In genomic region chr12:50101663-50102062, GRCh38 we compare ENCODE assay signal across 9 cellular contexts. TPM values are rescaled to one million over a fixed set of nuclear protein-coding genes. Genes with fewer than 3 reads are reported as not detected.
DNase-seq lines count a peak whose midpoint lies in the region; ATAC-seq and TF ChIP-seq lines count a peak whose summit lies in the region.
"Had no signal": no experiment of that assay in that cellular context is flagged by ENCODE, and none has a peak within 500 bp of the region (broad histone marks: within the 10 kb centered on the region; RNA-seq: fewer than 3 reads in every experiment).

No MANE protein-coding gene starts in this region.

- no peak overlapping the region for H3K27ac Mint-ChIP-seq in MCF 10A (ENCODE audit: low read depth, unreplicated experiment)
- H3K27ac Mint-ChIP-seq in glutamatergic neuron (ENCODE audit: unreplicated experiment): no peak overlapping the region

- CTCF ChIA-PET in MCF 10A (lab: Yijun Ruan, JAX): interaction anchor here (0.6 to 15.2 kb wide), 7 partner anchors 10 to 366 kb away, joined by 3 to 232 read pairs (median 4); partner anchors contain the start of genes COX14 and SMARCD1

- BruUV-seq in MCF 10A (replicated peaks; lab: Mats Ljungman, UMichigan): no TSS peak

- H3K36me3 ChIP-seq in breast epithelium: peaks cover 4% of the 10 kb centered on the region
- H3K36me3 ChIP-seq in tibial nerve: peaks cover 4 to 48% (median 15%) of the 10 kb centered on the region in 3 donors

- H3K9me3 Mint-ChIP-seq in MCF 10A (ENCODE audit: unreplicated experiment) (no peaks in the 10 kb centered on the region), glutamatergic neuron (ENCODE audit: unreplicated experiment) (peaks cover 4% of the 10 kb centered on the region)

- no peak for TF ChIP-seq EP300 in tibial nerve (IDR thresholded peaks at IDR 0.05)

- peak; percentile 39 for DNase-seq in MCF 10A (ENCODE audit: unreplicated experiment)
- no peak for DNase-seq in breast epithelium (ENCODE audit: low spot score in 2 of 2)
- DNase-seq in glutamatergic neuron: no peak
- DNase-seq in tibial nerve (ENCODE audit: low spot score in 2 of 2): no peak
- no peak for DNase-seq in activated CD4-positive, CD25-positive, alpha-beta regulatory T cell (lab: John Stamatoyannopoulos, UW)
- DNase-seq: NCI-H1048 had no signal

- H3K4me1 ChIP-seq in breast epithelium (peaks cover 0 to 11% of the 10 kb centered on the region in 2 donors), tibial nerve (peaks cover 0 to 37% (median 16%) of the 10 kb centered on the region in 4 donors)

- H3K36me3 Mint-ChIP-seq in MCF 10A (ENCODE audit: insufficient read depth, unreplicated experiment): peaks cover 50% of the 10 kb centered on the region
- peaks cover 6% of the 10 kb centered on the region for H3K36me3 Mint-ChIP-seq in glutamatergic neuron (ENCODE audit: unreplicated experiment)

- WGBS in tibial nerve, 2 donors: 76 to 77% methylated on average over 3 of the region's 3 CpGs

- ATAC-seq in SK-N-SH treated with all-trans-retinoic acid at 6 μM for 48 hours (peak; percentile 67), HG03139 (IDR thresholded peaks at IDR 0.05; ENCODE audit: unreplicated experiment) (no peak), HG02973 (IDR thresholded peaks at IDR 0.05; ENCODE audit: unreplicated experiment) (no peak)

- H3K27me3 Mint-ChIP-seq in MCF 10A (ENCODE audit: insufficient read depth, unreplicated experiment) (no peaks in the 10 kb centered on the region), glutamatergic neuron (ENCODE audit: unreplicated experiment) (peaks cover 4% of the 10 kb centered on the region)

- POLR2A ChIA-PET in MCF 10A (lab: Yijun Ruan, JAX): interaction anchor here (2.2 to 5.8 kb wide), 2 partner anchors 10 to 13 kb away, joined by 8 to 44 read pairs; partner anchors contain the start of gene COX14

- H3K9me3 ChIP-seq in breast epithelium (no peaks in the 10 kb centered on the region), tibial nerve (no peaks in the 10 kb centered on the region)

- H3K4me3 Mint-ChIP-seq in MCF 10A (ENCODE audit: unreplicated experiment) (no peak overlapping the region), glutamatergic neuron (ENCODE audit: unreplicated experiment) (no peak overlapping the region)

- H3K27me3 ChIP-seq in breast epithelium: no peaks in the 10 kb centered on the region
- no peaks in the 10 kb centered on the region for H3K27me3 ChIP-seq in tibial nerve

- no peak overlapping the region for H3K4me3 ChIP-seq in breast epithelium
- no peak overlapping the region for H3K4me3 ChIP-seq in tibial nerve

- TF ChIP-seq POLR2A in breast epithelium (IDR thresholded peaks at IDR 0.05) (no peak), tibial nerve (IDR thresholded peaks at IDR 0.05) (no peak)

- H3K4me1 Mint-ChIP-seq in MCF 10A (ENCODE audit: insufficient read depth, unreplicated experiment) (peaks cover 18% of the 10 kb centered on the region), glutamatergic neuron (ENCODE audit: low read depth, unreplicated experiment) (peaks cover 5% of the 10 kb centered on the region)

- no peak overlapping the region for H3K27ac ChIP-seq in breast epithelium
- H3K27ac ChIP-seq in tibial nerve: no peak overlapping the region

- TF ChIP-seq CTCF in MCF 10A (IDR thresholded peaks at IDR 0.05; ENCODE audit: unreplicated experiment): peak; percentile 35
- peak in 1 of 3 donors; percentile 36 for TF ChIP-seq CTCF in breast epithelium (IDR thresholded peaks at IDR 0.05)
- peak; percentile 56 for TF ChIP-seq CTCF in glutamatergic neuron (IDR thresholded peaks at IDR 0.05; ENCODE audit: partially characterized antibody, unreplicated experiment)
- peak; percentile 7 to 36 (median 28) for TF ChIP-seq CTCF in tibial nerve (IDR thresholded peaks at IDR 0.05)

- intact Hi-C loops in MCF 10A (cut with micrococcal nuclease): no loop called here
- intact Hi-C loops in breast epithelium (cut with DNase I; ENCODE audit: low total_unique reads): no loop called here

TF ChIP-seq in SK-N-SH treated with all-trans-retinoic acid at 6 μM for 48 hours, 23 proteins besides CTCF, POLR2A, EP300 and RAD21:
- TF ChIP-seq CSDC2 (CRISPR knock-in tag; IDR thresholded peaks at IDR 0.05): no peak
- no peak for TF ChIP-seq ZNF70 (CRISPR knock-in tag; IDR thresholded peaks at IDR 0.05)
- no peak for TF ChIP-seq ZC3H10 (CRISPR knock-in tag; IDR thresholded peaks at IDR 0.05)
- TF ChIP-seq CREB5 (CRISPR knock-in tag; IDR thresholded peaks at IDR 0.05; ENCODE audit: low read depth): no peak

RNA-seq across cellular contexts. Expression of gene GPD1, which starts 2.1 kb away (rescaled TPM):
- total RNA-seq in MCF 10A (2022) (0.37 and 0.74 TPM in 2 replicates), breast epithelium (1,000 to 10,000 TPM in 1 of 3 donors, 100 to 1,000 TPM in 2; 235 to 4,731 (median 280) TPM), glutamatergic neuron (ENCODE audit: unreplicated experiment) (0.81 TPM), tibial nerve (100 to 1,000 TPM; 188 to 829 (median 253) TPM)

RNA-seq across cellular contexts. Expression of gene COX14, which starts 10.4 kb away (rescaled TPM):
- total RNA-seq in MCF 10A (2022): 43.6 and 45.2 TPM in 2 replicates
- 100 to 1,000 TPM in 1 of 3 donors, 10 to 100 TPM in 2; 66.7 to 139 (median 95.4) TPM for total RNA-seq in breast epithelium
- total RNA-seq in glutamatergic neuron (ENCODE audit: unreplicated experiment): 23.3 TPM
- 10 to 100 TPM; 35.8 to 91.5 (median 55.2) TPM for total RNA-seq in tibial nerve

RNA-seq across cellular contexts. Expression of gene SMARCD1, which starts 16.5 kb away (rescaled TPM):
- 57.4 and 58.7 TPM in 2 replicates for total RNA-seq in MCF 10A (2022)
- total RNA-seq in breast epithelium: 10 to 100 TPM; 50.6 to 56.7 (median 51.5) TPM
- total RNA-seq in glutamatergic neuron (ENCODE audit: unreplicated experiment): 152 TPM
- 10 to 100 TPM; 45.9 to 97.2 (median 65.3) TPM for total RNA-seq in tibial nerve

RNA-seq across cellular contexts. Expression of gene ASIC1, which starts 44.3 kb away (rescaled TPM):
- total RNA-seq in MCF 10A (2022) (1.3 and 1.7 TPM in 2 replicates), breast epithelium (under 1 TPM; 0.80 to 0.98 (median 0.88) TPM), glutamatergic neuron (ENCODE audit: unreplicated experiment) (451 TPM), tibial nerve (1 to 10 TPM in 3 of 4 donors, not detected in 1; 1.8 to 4.2 (median 2.9) TPM)

Comparison
In these comparisons a context has a peak if more than half of its experiments do, and no peak if none do; other contexts are left out.
1. RNA of gene GPD1, which starts 2.1 kb away (total RNA-seq): 235 to 4,731 TPM in breast epithelium and 188 to 829 TPM in tibial nerve; 0.81 TPM in glutamatergic neuron (single experiment) and 0.37 to 0.74 TPM in MCF 10A; every median in the first group is over 100 times any median in the second.